ENCODE assay signal across 22 cellular contexts in the genomic region with DNA sequence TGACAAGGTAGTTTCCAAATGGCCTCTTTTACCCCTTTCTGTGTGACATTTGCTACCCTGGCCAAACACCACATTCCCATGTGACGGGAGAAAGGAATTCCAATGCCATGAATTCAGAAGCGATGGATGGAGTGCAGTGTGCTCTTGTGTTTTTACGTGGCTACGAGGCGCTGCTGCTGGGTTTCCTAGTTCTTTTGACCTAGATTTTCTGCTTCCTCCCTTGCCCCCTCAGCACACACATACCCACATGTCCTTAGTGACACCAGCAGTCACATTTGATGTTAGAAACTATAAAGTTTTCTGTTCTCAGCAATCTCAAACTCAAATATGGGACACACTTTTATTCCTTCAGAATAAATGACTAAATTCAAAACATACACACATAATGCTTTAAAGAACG. TPM values are rescaled to one million over a fixed set of nuclear protein-coding genes. Genes with fewer than 3 reads are reported as not detected.
DNase-seq lines count a peak whose midpoint lies in the region; ATAC-seq and TF ChIP-seq lines count a peak whose summit lies in the region.
"Had no signal": no experiment of that assay in that cellular context is flagged by ENCODE, and none has a peak within 500 bp of the region (broad histone marks: within the 10 kb centered on the region; RNA-seq: fewer than 3 reads in every experiment).

No MANE protein-coding gene starts in this region.

- H3K27me3 Mint-ChIP-seq in activated naive CD4-positive, alpha-beta T cell treated with anti-CD3 and anti-CD28 coated beads, Interleukin-2, amount 10 ng/mL, durations not matched to agents 7 days and 5 days: no peaks in the 10 kb centered on the region
- no peaks in the 10 kb centered on the region for H3K27me3 Mint-ChIP-seq in activated CD4-positive, alpha-beta memory T cell treated with anti-CD3 and anti-CD28 coated beads for 36 hours
- no peaks in the 10 kb centered on the region for H3K27me3 Mint-ChIP-seq in effector memory CD8-positive, alpha-beta T cell

- intact Hi-C loops in activated CD4-positive, alpha-beta memory T cell treated with anti-CD3 and anti-CD28 coated beads for 36 hours (cut with micrococcal nuclease): no loop called here

- no peaks in the 10 kb centered on the region for H3K9me3 Mint-ChIP-seq in activated naive CD4-positive, alpha-beta T cell treated with anti-CD3 and anti-CD28 coated beads, Interleukin-2, amount 10 ng/mL, durations not matched to agents 7 days and 5 days
- H3K9me3 Mint-ChIP-seq in activated CD4-positive, alpha-beta memory T cell treated with anti-CD3 and anti-CD28 coated beads for 36 hours: no peaks in the 10 kb centered on the region
- H3K9me3 Mint-ChIP-seq in effector memory CD8-positive, alpha-beta T cell: no peaks in the 10 kb centered on the region

- CTCF ChIA-PET in activated naive CD4-positive, alpha-beta T cell treated with anti-CD3 and anti-CD28 coated beads, Interleukin-2, amount 10 ng/mL, durations not matched to agents 7 days and 5 days (lab: Charles Lee): interaction anchor here (0.8 to 2.1 kb wide), 5 partner anchors 9 to 72 kb away, joined by 3 to 7 read pairs (median 4); no protein-coding TSS in a partner anchor
- CTCF ChIA-PET in activated CD4-positive, alpha-beta memory T cell treated with anti-CD3 and anti-CD28 coated beads for 36 hours (lab: Charles Lee): interaction anchor here (1.8 to 5.8 kb wide), 5 partner anchors 10 to 418 kb away, joined by 5 to 37 read pairs (median 11); no protein-coding TSS in a partner anchor
- CTCF ChIA-PET in GM10248 (lab: Yijun Ruan, JAX): interaction anchor here (1.8 kb wide), 1 partner anchor 14 kb away, joined by 4 read pairs; no protein-coding TSS in a partner anchor

- peak; percentile 80 for ATAC-seq in effector memory CD8-positive, alpha-beta T cell (replicated peaks)
- ATAC-seq: esophagus mucosa, gastrocnemius medialis, right cardiac atrium had no signal

- H3K4me3 Mint-ChIP-seq in activated naive CD4-positive, alpha-beta T cell treated with anti-CD3 and anti-CD28 coated beads, Interleukin-2, amount 10 ng/mL, durations not matched to agents 7 days and 5 days: peak overlapping the region; percentile 61
- H3K4me3 Mint-ChIP-seq in activated CD4-positive, alpha-beta memory T cell treated with anti-CD3 and anti-CD28 coated beads for 36 hours: no peak overlapping the region
- peak overlapping the region; percentile 47 to 48 for H3K4me3 Mint-ChIP-seq in effector memory CD8-positive, alpha-beta T cell

- no peak for TF ChIP-seq CTCF in GM10248 (IDR thresholded peaks at IDR 0.05; ENCODE audit: control extremely low read depth, extremely low read depth, low read depth, missing control alignments)

- H3K4me1 Mint-ChIP-seq in activated naive CD4-positive, alpha-beta T cell treated with anti-CD3 and anti-CD28 coated beads, Interleukin-2, amount 10 ng/mL, durations not matched to agents 7 days and 5 days: peaks cover 89% of the 10 kb centered on the region
- peaks cover 87% of the 10 kb centered on the region for H3K4me1 Mint-ChIP-seq in activated CD4-positive, alpha-beta memory T cell treated with anti-CD3 and anti-CD28 coated beads for 36 hours (ENCODE audit: low read depth)
- H3K4me1 Mint-ChIP-seq in effector memory CD8-positive, alpha-beta T cell (ENCODE audit: low read depth in 2 of 2): peaks cover 67 to 68% of the 10 kb centered on the region in 2 donors

- H3K27ac Mint-ChIP-seq in activated naive CD4-positive, alpha-beta T cell treated with anti-CD3 and anti-CD28 coated beads, Interleukin-2, amount 10 ng/mL, durations not matched to agents 7 days and 5 days: peak overlapping the region; percentile 82
- peak overlapping the region; percentile 65 for H3K27ac Mint-ChIP-seq in activated CD4-positive, alpha-beta memory T cell treated with anti-CD3 and anti-CD28 coated beads for 36 hours
- peak overlapping the region; percentile 83 to 94 for H3K27ac Mint-ChIP-seq in effector memory CD8-positive, alpha-beta T cell

- peaks cover 75% of the 10 kb centered on the region for H3K36me3 Mint-ChIP-seq in activated naive CD4-positive, alpha-beta T cell treated with anti-CD3 and anti-CD28 coated beads, Interleukin-2, amount 10 ng/mL, durations not matched to agents 7 days and 5 days
- H3K36me3 Mint-ChIP-seq in activated CD4-positive, alpha-beta memory T cell treated with anti-CD3 and anti-CD28 coated beads for 36 hours: peaks cover 29% of the 10 kb centered on the region
- peaks cover 76% of the 10 kb centered on the region for H3K36me3 Mint-ChIP-seq in effector memory CD8-positive, alpha-beta T cell (ENCODE audit: insufficient read depth)

- POLR2A ChIA-PET in activated CD4-positive, alpha-beta memory T cell treated with anti-CD3 and anti-CD28 coated beads for 36 hours (lab: Charles Lee): interaction anchor here (0.8 to 1.6 kb wide), 6 partner anchors 9 to 92 kb away, joined by 3 to 5 read pairs (median 3); no protein-coding TSS in a partner anchor
- POLR2A ChIA-PET in GM10248 (lab: Yijun Ruan, JAX): no interaction called here

- DNase-seq in activated naive CD4-positive, alpha-beta T cell treated with anti-CD3 and anti-CD28 coated beads, Interleukin-2, amount 10 ng/mL, durations not matched to agents 7 days and 5 days: no peak
- no peak for DNase-seq in activated naive CD4-positive, alpha-beta T cell treated with Interleukin-2 at 50 U/mL for 16 hours
- DNase-seq in activated CD4-positive, alpha-beta memory T cell treated with anti-CD3 and anti-CD28 coated beads for 36 hours: no peak
- no peak for DNase-seq in effector memory CD8-positive, alpha-beta T cell
- DNase-seq in GM10248 (ENCODE audit: extremely low spot score): no peak
- no peak for DNase-seq in NCI-H187 (lab: John Stamatoyannopoulos, UW)
- DNase-seq in glomerular visceral epithelial cell (ENCODE audit: extremely low spot score): no peak
- DNase-seq: cerebellar nuclear complex, DMS79, gastrocnemius medialis, KBM-7, kidney glomerular epithelial cell, NCI-H1930, NCI-H345, right cardiac atrium, Right ventricle myocardium superior, SW 1271 had no signal

RNA-seq across cellular contexts. Expression of gene TMA7B, which starts 7.8 kb away (rescaled TPM):
- total RNA-seq in activated CD4-positive, alpha-beta memory T cell treated with anti-CD3 and anti-CD28 coated beads for 36 hours: 1 to 10 TPM in 1 of 2 experiments, under 1 TPM in 1; 0.86 to 1.1 TPM
- total RNA-seq: astrocyte, gastrocnemius medialis, lung microvascular endothelial cell, osteocyte, Right ventricle myocardium superior had no signal

RNA-seq across cellular contexts. Expression of gene FAM83F, which starts 42.4 kb away (rescaled TPM):
- under 1 TPM; 0.26 to 0.41 TPM for total RNA-seq in activated CD4-positive, alpha-beta memory T cell treated with anti-CD3 and anti-CD28 coated beads for 36 hours
- total RNA-seq: lung microvascular endothelial cell, osteocyte had no signal

RNA-seq across cellular contexts. Expression of gene GRAP2, which starts 51.5 kb away (rescaled TPM):
- total RNA-seq in activated CD4-positive, alpha-beta memory T cell treated with anti-CD3 and anti-CD28 coated beads for 36 hours: 10 to 100 TPM; 37.7 to 38.1 TPM
- total RNA-seq: lung microvascular endothelial cell, osteocyte had no signal

RNA-seq across cellular contexts. Expression of gene ENTHD1, which starts 58.8 kb away (rescaled TPM):
- under 1 TPM; 0.41 to 0.95 TPM for total RNA-seq in activated CD4-positive, alpha-beta memory T cell treated with anti-CD3 and anti-CD28 coated beads for 36 hours
- total RNA-seq: astrocyte, esophagus mucosa, gastrocnemius medialis, lung microvascular endothelial cell, osteocyte, right cardiac atrium, Right ventricle myocardium superior, thoracic aorta had no signal
